ENCODE assay signal across 8 cellular contexts in the genomic region with DNA sequence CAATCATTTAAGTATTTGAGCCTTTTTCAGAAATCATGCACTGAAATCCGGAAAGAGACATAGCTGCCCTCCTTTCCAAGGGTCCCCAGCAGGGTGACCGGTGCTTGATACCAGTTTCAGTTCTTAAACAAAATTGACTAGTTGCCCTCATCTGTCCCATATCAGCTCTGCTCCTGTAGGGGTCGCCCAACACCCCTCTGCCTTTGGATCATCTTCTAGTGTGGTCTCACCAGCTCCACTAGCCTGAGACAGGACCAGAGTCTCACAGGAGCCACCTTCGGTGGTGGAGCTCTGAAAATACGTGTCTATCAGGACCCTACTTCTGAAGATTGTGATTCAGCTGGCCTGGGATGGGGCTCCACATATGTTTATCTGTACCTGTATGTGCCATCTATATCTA.
DNase-seq lines count a peak whose midpoint lies in the region; ATAC-seq and TF ChIP-seq lines count a peak whose summit lies in the region.

No MANE protein-coding gene starts in this region.

- H3K36me3 Mint-ChIP-seq in Caco-2 (ENCODE audit: insufficient read depth, unreplicated experiment) (no peaks in the 10 kb centered on the region), HFFc6 (ENCODE audit: low read depth) (no peaks in the 10 kb centered on the region)

- H3K27me3 Mint-ChIP-seq in Caco-2 (ENCODE audit: insufficient read depth, unreplicated experiment) (no peaks in the 10 kb centered on the region), HFFc6 (ENCODE audit: insufficient read depth) (no peaks in the 10 kb centered on the region; the same call in 1 of the 2 replicates)

- no peak overlapping the region for H3K4me3 ChIP-seq in Caco-2 (ENCODE audit: low read depth, low read length)

- H3K9me3 Mint-ChIP-seq in Caco-2 (ENCODE audit: unreplicated experiment) = no peaks in the 10 kb centered on the region
- no peaks in the 10 kb centered on the region for H3K9me3 Mint-ChIP-seq in HFFc6

- H3K36me3 ChIP-seq in Caco-2 (ENCODE audit: control insufficient read depth, insufficient read depth, low read length) = no peaks in the 10 kb centered on the region

- no peaks in the 10 kb centered on the region for H3K27me3 ChIP-seq in Caco-2 (replicated peaks; ENCODE audit: control insufficient read depth, insufficient read depth, low read length)

- 0 out of 2 replicates have a peak, but pooled peaks cover 5% of the 10 kb centered on the region for H3K9me3 ChIP-seq in Caco-2

- TF ChIP-seq CTCF in Caco-2 (IDR thresholded peaks at IDR 0.05; ENCODE audit: insufficient read depth in 1 of 2, low read depth in 1 of 2, low read length in 1 of 2, severe bottlenecking in 1 of 2, unreplicated experiment in 1 of 2) (peak; percentile 25 to 49), HFFc6 (IDR thresholded peaks at IDR 0.05) (peak; percentile 74)

- intact Hi-C loops in Caco-2 (cut with micrococcal nuclease; ENCODE audit: unreplicated experiment) = loop anchor here (2.0 kb wide), 1 partner anchor 428 kb away; a partner anchor contains a TSS

- ATAC-seq in SK-N-SH treated with all-trans-retinoic acid at 6 μM for 48 hours (peak; percentile 82), HG02678 (IDR thresholded peaks at IDR 0.05; ENCODE audit: unreplicated experiment) (no peak), HG03520 (IDR thresholded peaks at IDR 0.05; ENCODE audit: unreplicated experiment) (no peak), HG03565 (IDR thresholded peaks at IDR 0.05; ENCODE audit: unreplicated experiment) (no peak)

- H3K4me1 Mint-ChIP-seq in Caco-2 (ENCODE audit: low read depth, unreplicated experiment) (no peaks in the 10 kb centered on the region), HFFc6 (ENCODE audit: low read depth) (peaks cover 2% of the 10 kb centered on the region)

- CTCF ChIA-PET in Caco-2 (lab: Charles Lee) = interaction anchor here (0.8 kb wide), 1 partner anchor 428 kb away, joined by 4 read pairs; a partner anchor contains a TSS

- peaks cover 3% of the 10 kb centered on the region; the same call in 1 of the 2 replicates for H3K4me1 ChIP-seq in Caco-2

- DNase-seq in Caco-2 (peak; percentile 47 to 55), HFFc6 (peak; percentile 38), islet precursor cell (peak; percentile 80), DMS79 (lab: John Stamatoyannopoulos, UW) (no peak)

- BruUV-seq in Caco-2 (replicated peaks; lab: Mats Ljungman, UMichigan) = no TSS peak

- POLR2A ChIA-PET in Caco-2 (lab: Charles Lee) = no interaction called here

- no peak overlapping the region for H3K27ac Mint-ChIP-seq in Caco-2 (ENCODE audit: unreplicated experiment)
- H3K27ac Mint-ChIP-seq in HFFc6 = no peak overlapping the region

- H3K4me3 Mint-ChIP-seq in Caco-2 (ENCODE audit: unreplicated experiment) = no peak overlapping the region
- H3K4me3 Mint-ChIP-seq in HFFc6 = no peak overlapping the region

TF ChIP-seq in SK-N-SH treated with all-trans-retinoic acid at 6 μM for 48 hours, 23 proteins besides CTCF, POLR2A, EP300 and RAD21:
- no peak for TF ChIP-seq ZNF565 (CRISPR knock-in tag; conservative IDR thresholded peaks at IDR 0.05; ENCODE audit: low read depth)
- TF ChIP-seq, protein P1, sequence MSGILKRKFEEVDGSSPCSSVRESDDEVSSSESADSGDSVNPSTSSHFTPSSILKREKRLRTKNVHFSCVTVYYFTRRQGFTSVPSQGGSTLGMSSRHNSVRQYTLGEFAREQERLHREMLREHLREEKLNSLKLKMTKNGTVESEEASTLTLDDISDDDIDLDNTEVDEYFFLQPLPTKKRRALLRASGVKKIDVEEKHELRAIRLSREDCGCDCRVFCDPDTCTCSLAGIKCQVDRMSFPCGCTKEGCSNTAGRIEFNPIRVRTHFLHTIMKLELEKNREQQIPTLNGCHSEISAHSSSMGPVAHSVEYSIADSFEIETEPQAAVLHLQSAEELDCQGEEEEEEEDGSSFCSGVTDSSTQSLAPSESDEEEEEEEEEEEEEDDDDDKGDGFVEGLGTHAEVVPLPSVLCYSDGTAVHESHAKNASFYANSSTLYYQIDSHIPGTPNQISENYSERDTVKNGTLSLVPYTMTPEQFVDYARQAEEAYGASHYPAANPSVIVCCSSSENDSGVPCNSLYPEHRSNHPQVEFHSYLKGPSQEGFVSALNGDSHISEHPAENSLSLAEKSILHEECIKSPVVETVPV (CRISPR knock-in tag; IDR thresholded peaks at IDR 0.05) = no peak
- TF ChIP-seq, protein P2, sequence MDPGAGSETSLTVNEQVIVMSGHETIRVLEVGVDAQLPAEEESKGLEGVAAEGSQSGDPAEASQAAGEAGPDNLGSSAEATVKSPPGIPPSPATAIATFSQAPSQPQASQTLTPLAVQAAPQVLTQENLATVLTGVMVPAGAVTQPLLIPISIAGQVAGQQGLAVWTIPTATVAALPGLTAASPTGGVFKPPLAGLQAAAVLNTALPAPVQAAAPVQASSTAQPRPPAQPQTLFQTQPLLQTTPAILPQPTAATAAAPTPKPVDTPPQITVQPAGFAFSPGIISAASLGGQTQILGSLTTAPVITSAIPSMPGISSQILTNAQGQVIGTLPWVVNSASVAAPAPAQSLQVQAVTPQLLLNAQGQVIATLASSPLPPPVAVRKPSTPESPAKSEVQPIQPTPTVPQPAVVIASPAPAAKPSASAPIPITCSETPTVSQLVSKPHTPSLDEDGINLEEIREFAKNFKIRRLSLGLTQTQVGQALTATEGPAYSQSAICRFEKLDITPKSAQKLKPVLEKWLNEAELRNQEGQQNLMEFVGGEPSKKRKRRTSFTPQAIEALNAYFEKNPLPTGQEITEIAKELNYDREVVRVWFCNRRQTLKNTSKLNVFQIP (CRISPR knock-in tag; IDR thresholded peaks at IDR 0.05; ENCODE audit: borderline replicate concordance, low read depth) = no peak
- no peak for TF ChIP-seq GLIS3 (CRISPR knock-in tag; IDR thresholded peaks at IDR 0.05)
- TF ChIP-seq PPARA (CRISPR knock-in tag; IDR thresholded peaks at IDR 0.05; ENCODE audit: borderline replicate concordance) = no peak
- TF ChIP-seq, protein P3, sequence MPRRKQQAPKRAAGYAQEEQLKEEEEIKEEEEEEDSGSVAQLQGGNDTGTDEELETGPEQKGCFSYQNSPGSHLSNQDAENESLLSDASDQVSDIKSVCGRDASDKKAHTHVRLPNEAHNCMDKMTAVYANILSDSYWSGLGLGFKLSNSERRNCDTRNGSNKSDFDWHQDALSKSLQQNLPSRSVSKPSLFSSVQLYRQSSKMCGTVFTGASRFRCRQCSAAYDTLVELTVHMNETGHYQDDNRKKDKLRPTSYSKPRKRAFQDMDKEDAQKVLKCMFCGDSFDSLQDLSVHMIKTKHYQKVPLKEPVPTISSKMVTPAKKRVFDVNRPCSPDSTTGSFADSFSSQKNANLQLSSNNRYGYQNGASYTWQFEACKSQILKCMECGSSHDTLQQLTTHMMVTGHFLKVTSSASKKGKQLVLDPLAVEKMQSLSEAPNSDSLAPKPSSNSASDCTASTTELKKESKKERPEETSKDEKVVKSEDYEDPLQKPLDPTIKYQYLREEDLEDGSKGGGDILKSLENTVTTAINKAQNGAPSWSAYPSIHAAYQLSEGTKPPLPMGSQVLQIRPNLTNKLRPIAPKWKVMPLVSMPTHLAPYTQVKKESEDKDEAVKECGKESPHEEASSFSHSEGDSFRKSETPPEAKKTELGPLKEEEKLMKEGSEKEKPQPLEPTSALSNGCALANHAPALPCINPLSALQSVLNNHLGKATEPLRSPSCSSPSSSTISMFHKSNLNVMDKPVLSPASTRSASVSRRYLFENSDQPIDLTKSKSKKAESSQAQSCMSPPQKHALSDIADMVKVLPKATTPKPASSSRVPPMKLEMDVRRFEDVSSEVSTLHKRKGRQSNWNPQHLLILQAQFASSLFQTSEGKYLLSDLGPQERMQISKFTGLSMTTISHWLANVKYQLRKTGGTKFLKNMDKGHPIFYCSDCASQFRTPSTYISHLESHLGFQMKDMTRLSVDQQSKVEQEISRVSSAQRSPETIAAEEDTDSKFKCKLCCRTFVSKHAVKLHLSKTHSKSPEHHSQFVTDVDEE (CRISPR knock-in tag; IDR thresholded peaks at IDR 0.05) = no peak
- TF ChIP-seq, protein P4, sequence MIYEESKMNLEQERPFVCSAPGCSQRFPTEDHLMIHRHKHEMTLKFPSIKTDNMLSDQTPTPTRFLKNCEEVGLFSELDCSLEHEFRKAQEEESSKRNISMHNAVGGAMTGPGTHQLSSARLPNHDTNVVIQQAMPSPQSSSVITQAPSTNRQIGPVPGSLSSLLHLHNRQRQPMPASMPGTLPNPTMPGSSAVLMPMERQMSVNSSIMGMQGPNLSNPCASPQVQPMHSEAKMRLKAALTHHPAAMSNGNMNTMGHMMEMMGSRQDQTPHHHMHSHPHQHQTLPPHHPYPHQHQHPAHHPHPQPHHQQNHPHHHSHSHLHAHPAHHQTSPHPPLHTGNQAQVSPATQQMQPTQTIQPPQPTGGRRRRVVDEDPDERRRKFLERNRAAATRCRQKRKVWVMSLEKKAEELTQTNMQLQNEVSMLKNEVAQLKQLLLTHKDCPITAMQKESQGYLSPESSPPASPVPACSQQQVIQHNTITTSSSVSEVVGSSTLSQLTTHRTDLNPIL (CRISPR knock-in tag; IDR thresholded peaks at IDR 0.05; ENCODE audit: low read depth) = no peak
- TF ChIP-seq ZNF8 (CRISPR knock-in tag; IDR thresholded peaks at IDR 0.05) = no peak
